In genomic region chr6:129750390-129750789, GRCh38 we compare ENCODE assay signal across 13 cellular contexts. TPM values are rescaled to one million over a fixed set of nuclear protein-coding genes. Genes with fewer than 3 reads are reported as not detected.
DNase-seq lines count a peak whose midpoint lies in the region; ATAC-seq and TF ChIP-seq lines count a peak whose summit lies in the region.
"Had no signal": no experiment of that assay in that cellular context is flagged by ENCODE, and none has a peak within 500 bp of the region (broad histone marks: within the 10 kb centered on the region; RNA-seq: fewer than 3 reads in every experiment).

No MANE protein-coding gene starts in this region.

- no peaks in the 10 kb centered on the region for H3K27me3 ChIP-seq in foreskin keratinocyte
- H3K27me3 ChIP-seq: adrenal gland, ovary had no signal

- peaks cover 46% of the 10 kb centered on the region for H3K4me1 Mint-ChIP-seq in activated CD4-positive, alpha-beta memory T cell treated with anti-CD3 and anti-CD28 coated beads, Interleukin-2, amount 10 ng/mL, durations not matched to agents 7 days and 5 days
- peaks cover 36% of the 10 kb centered on the region for H3K4me1 Mint-ChIP-seq in activated T-helper 2 cell treated with anti-CD3 and anti-CD28 coated beads, Interferon-gamma antibody, Interleukin-2, Interleukin-4, amounts not matched to agents 10 μg/mL and 5 μg/mL and 100 μg/mL, durations not matched to agents 14 hours and 24 hours and 36 hours (ENCODE audit: low read depth)

- peak; percentile 19 for ATAC-seq in left ventricle myocardium superior
- ATAC-seq in foreskin keratinocyte, result no peak
- ATAC-seq: WTC11 had no signal

- H3K27ac ChIP-seq in foreskin keratinocyte, result peak overlapping the region; percentile 69
- H3K27ac ChIP-seq: C4-2B, ovary had no signal

- H3K4me3 Mint-ChIP-seq in activated CD4-positive, alpha-beta memory T cell treated with anti-CD3 and anti-CD28 coated beads, Interleukin-2, amount 10 ng/mL, durations not matched to agents 7 days and 5 days, result peak overlapping the region; percentile 56
- H3K4me3 Mint-ChIP-seq in activated T-helper 2 cell treated with anti-CD3 and anti-CD28 coated beads, Interferon-gamma antibody, Interleukin-2, Interleukin-4, amounts not matched to agents 10 μg/mL and 5 μg/mL and 100 μg/mL, durations not matched to agents 14 hours and 24 hours and 36 hours (ENCODE audit: low read depth), result no peak overlapping the region
- H3K4me3 Mint-ChIP-seq: type B pancreatic cell, WTC11 had no signal

- intact Hi-C loops in left ventricle myocardium superior (cut with micrococcal nuclease) (no loop called here), cardiac septum (cut with DNase I) (no loop called here)
- intact Hi-C loops in activated T-helper 2 cell treated with anti-CD3 and anti-CD28 coated beads, Interferon-gamma antibody, Interleukin-2, Interleukin-4, amounts not matched to agents 10 μg/mL and 5 μg/mL and 100 μg/mL, durations not matched to agents 14 hours and 24 hours and 36 hours (cut with micrococcal nuclease), result no loop called here

- H3K27ac Mint-ChIP-seq in activated CD4-positive, alpha-beta memory T cell treated with anti-CD3 and anti-CD28 coated beads, Interleukin-2, amount 10 ng/mL, durations not matched to agents 7 days and 5 days, result peak overlapping the region; percentile 85
- H3K27ac Mint-ChIP-seq in activated T-helper 2 cell treated with anti-CD3 and anti-CD28 coated beads, Interferon-gamma antibody, Interleukin-2, Interleukin-4, amounts not matched to agents 10 μg/mL and 5 μg/mL and 100 μg/mL, durations not matched to agents 14 hours and 24 hours and 36 hours, result no peak overlapping the region
- H3K27ac Mint-ChIP-seq: type B pancreatic cell, WTC11 had no signal

- POLR2A ChIA-PET in activated CD4-positive, alpha-beta memory T cell treated with anti-CD3 and anti-CD28 coated beads, Interleukin-2, amount 10 ng/mL, durations not matched to agents 7 days and 5 days (lab: Charles Lee), result interaction anchor here (1.1 to 2.8 kb wide), 5 partner anchors 14 to 260 kb away, joined by 4 to 14 read pairs (median 6); no protein-coding TSS in a partner anchor

- no peaks in the 10 kb centered on the region for H3K9me3 Mint-ChIP-seq in activated CD4-positive, alpha-beta memory T cell treated with anti-CD3 and anti-CD28 coated beads, Interleukin-2, amount 10 ng/mL, durations not matched to agents 7 days and 5 days
- H3K9me3 Mint-ChIP-seq in activated T-helper 2 cell treated with anti-CD3 and anti-CD28 coated beads, Interferon-gamma antibody, Interleukin-2, Interleukin-4, amounts not matched to agents 10 μg/mL and 5 μg/mL and 100 μg/mL, durations not matched to agents 14 hours and 24 hours and 36 hours, result no peaks in the 10 kb centered on the region
- H3K9me3 Mint-ChIP-seq: type B pancreatic cell, WTC11 had no signal

- H3K4me1 ChIP-seq in foreskin keratinocyte, result peaks cover 41% of the 10 kb centered on the region

- no peaks in the 10 kb centered on the region for H3K36me3 Mint-ChIP-seq in activated CD4-positive, alpha-beta memory T cell treated with anti-CD3 and anti-CD28 coated beads, Interleukin-2, amount 10 ng/mL, durations not matched to agents 7 days and 5 days (ENCODE audit: low read depth)
- H3K36me3 Mint-ChIP-seq in activated T-helper 2 cell treated with anti-CD3 and anti-CD28 coated beads, Interferon-gamma antibody, Interleukin-2, Interleukin-4, amounts not matched to agents 10 μg/mL and 5 μg/mL and 100 μg/mL, durations not matched to agents 14 hours and 24 hours and 36 hours (ENCODE audit: low read depth), result no peaks in the 10 kb centered on the region
- H3K36me3 Mint-ChIP-seq: type B pancreatic cell, WTC11 had no signal

- DNase-seq in left ventricle myocardium superior (no peak), cardiac septum (ENCODE audit: low spot score) (no peak), foreskin keratinocyte (no peak), NCI-H1105 treated with DMSO at 0.1 percent for 48 hours (lab: John Stamatoyannopoulos, UW) (no peak), C1 segment of cervical spinal cord (lab: John Stamatoyannopoulos, UW) (no peak), glomerular visceral epithelial cell (ENCODE audit: extremely low spot score) (no peak)
- no peak for DNase-seq in activated CD4-positive, alpha-beta memory T cell treated with anti-CD3 and anti-CD28 coated beads, Interleukin-2, amount 10 ng/mL, durations not matched to agents 7 days and 5 days
- no peak for DNase-seq in activated T-helper 2 cell treated with anti-CD3 and anti-CD28 coated beads, Interferon-gamma antibody, Interleukin-2, Interleukin-4, amounts not matched to agents 10 μg/mL and 5 μg/mL and 100 μg/mL, durations not matched to agents 14 hours and 24 hours and 36 hours (ENCODE audit: low spot score)
- DNase-seq: adrenal gland, ovary had no signal

- no peak for TF ChIP-seq CTCF in foreskin keratinocyte (conservative IDR thresholded peaks at IDR 0.05)

- H3K27me3 Mint-ChIP-seq in activated CD4-positive, alpha-beta memory T cell treated with anti-CD3 and anti-CD28 coated beads, Interleukin-2, amount 10 ng/mL, durations not matched to agents 7 days and 5 days, result no peaks in the 10 kb centered on the region
- H3K27me3 Mint-ChIP-seq in activated T-helper 2 cell treated with anti-CD3 and anti-CD28 coated beads, Interferon-gamma antibody, Interleukin-2, Interleukin-4, amounts not matched to agents 10 μg/mL and 5 μg/mL and 100 μg/mL, durations not matched to agents 14 hours and 24 hours and 36 hours (ENCODE audit: low read depth), result no peaks in the 10 kb centered on the region
- H3K27me3 Mint-ChIP-seq: type B pancreatic cell had no signal

- CTCF ChIA-PET in activated CD4-positive, alpha-beta memory T cell treated with anti-CD3 and anti-CD28 coated beads, Interleukin-2, amount 10 ng/mL, durations not matched to agents 7 days and 5 days (lab: Charles Lee), result interaction anchor here (0.5 to 3.1 kb wide), 11 partner anchors 8 to 271 kb away, joined by 3 to 22 read pairs (median 3); no protein-coding TSS in a partner anchor

RNA-seq across cellular contexts. Expression of gene ARHGAP18, which starts 40.4 kb away (rescaled TPM):
- total RNA-seq in left ventricle myocardium superior, result 5.7 TPM
- 3.5 TPM for total RNA-seq in cardiac septum
- 10 to 100 TPM; 14.8 to 18.0 TPM for total RNA-seq in activated CD4-positive, alpha-beta memory T cell treated with anti-CD3 and anti-CD28 coated beads, Interleukin-2, amount 10 ng/mL, durations not matched to agents 7 days and 5 days
- 37.5 and 57.1 TPM in 2 replicates for total RNA-seq in foreskin keratinocyte
- polyA plus RNA-seq in foreskin keratinocyte, result 12.4 and 15.7 TPM in 2 replicates
- 5.9 and 6.6 TPM in 2 replicates for total RNA-seq in activated T-helper 2 cell treated with anti-CD3 and anti-CD28 coated beads, Interferon-gamma antibody, Interleukin-2, Interleukin-4, amounts not matched to agents 10 μg/mL and 5 μg/mL and 100 μg/mL, durations not matched to agents 14 hours and 24 hours and 36 hours
